14 cellular contexts compared by ENCODE assay signal in genomic region chr16:79592150-79592549, GRCh38. TPM values are rescaled to one million over a fixed set of nuclear protein-coding genes. Genes with fewer than 3 reads are reported as not detected.
DNase-seq lines count a peak whose midpoint lies in the region; ATAC-seq and TF ChIP-seq lines count a peak whose summit lies in the region.
"Had no signal": no experiment of that assay in that cellular context is flagged by ENCODE, and none has a peak within 500 bp of the region (broad histone marks: within the 10 kb centered on the region; RNA-seq: fewer than 3 reads in every experiment).

No MANE protein-coding gene starts in this region.

- no peaks in the 10 kb centered on the region for H3K4me1 ChIP-seq in right cardiac atrium (ENCODE audit: control insufficient read depth, insufficient read depth, low read length)
- no peaks in the 10 kb centered on the region for H3K4me1 ChIP-seq in rectal smooth muscle tissue (ENCODE audit: control insufficient read depth, insufficient read depth, low read length)
- no peaks in the 10 kb centered on the region for H3K4me1 ChIP-seq in PC-3 (ENCODE audit: insufficient read depth, low read length)

- H2AFZ ChIP-seq in PC-3 (ENCODE audit: low read length), result no peak overlapping the region

- 83% methylated on average over 6 of the region's 6 CpGs for WGBS in right cardiac atrium

- in situ Hi-C loops in brain microvascular endothelial cell (cut with HindIII; ENCODE audit: low pct_ligation_motif_present, low sequenced_read_pairs), result no loop called here

- CTCF ChIA-PET in PC-3 (lab: Charles Lee), result no interaction called here

- no peak for DNase-seq in right cardiac atrium
- DNase-seq in left cardiac atrium, result no peak
- peak; percentile 59 for DNase-seq in globus pallidus (ENCODE audit: low spot score)
- no peak for DNase-seq in PC-3
- no peak for DNase-seq in stimulated activated naive CD4-positive, alpha-beta T cell (lab: John Stamatoyannopoulos, UW)
- DNase-seq in brain microvascular endothelial cell, result no peak
- DNase-seq: amniotic stem cell; NCI-H1417 treated with DMSO at 0.1 percent for 48 hours; NCI-H345; stimulated activated naive CD4-positive, alpha-beta T cell treated with Interleukin-2 at 50 U/mL for 16 hours had no signal

- H3K9ac ChIP-seq in rectal smooth muscle tissue (ENCODE audit: low read length) (no peak overlapping the region), PC-3 (ENCODE audit: low read length) (no peak overlapping the region)

- H3K4me3 ChIP-seq in right cardiac atrium (ENCODE audit: low read length) (no peak overlapping the region), rectal smooth muscle tissue (ENCODE audit: low read length) (no peak overlapping the region), PC-3 (ENCODE audit: low read length) (no peak overlapping the region), brain microvascular endothelial cell (ENCODE audit: low read depth, low read length) (no peak overlapping the region)

- H3F3A ChIP-seq in PC-3 (ENCODE audit: low read length, unreplicated experiment), result no peaks in the 10 kb centered on the region

- no peaks in the 10 kb centered on the region for H4K20me1 ChIP-seq in PC-3 (ENCODE audit: low read length)

- H3K27ac ChIP-seq in right cardiac atrium (ENCODE audit: low read length) (peak overlapping the region; percentile 40), rectal smooth muscle tissue (ENCODE audit: low read depth, low read length) (peak overlapping the region; percentile 4), PC-3 (ENCODE audit: low read length) (no peak overlapping the region), brain microvascular endothelial cell (no peak overlapping the region)

- BruUV-seq in PC-3 (replicated peaks; lab: Mats Ljungman, UMichigan), result no TSS peak

- no peak overlapping the region for H3K4me2 ChIP-seq in PC-3 (ENCODE audit: low read length)

- H3K27me3 ChIP-seq in right cardiac atrium (ENCODE audit: control insufficient read depth, insufficient read depth) (no peaks in the 10 kb centered on the region), rectal smooth muscle tissue (ENCODE audit: control insufficient read depth, insufficient read depth, low read length) (no peaks in the 10 kb centered on the region), PC-3 (ENCODE audit: low read length) (peaks cover 48% of the 10 kb centered on the region), brain microvascular endothelial cell (replicated peaks) (peaks cover 2% of the 10 kb centered on the region)

- POLR2A ChIA-PET in PC-3 (lab: Charles Lee; ENCODE audit: unreplicated experiment), result no interaction called here

- ATAC-seq in right cardiac atrium, result no peak
- no peak for ATAC-seq in left cardiac atrium
- no peak for ATAC-seq in PC-3
- no peak for ATAC-seq in HG02759 (IDR thresholded peaks at IDR 0.05; ENCODE audit: unreplicated experiment)

- H3K36me3 ChIP-seq in rectal smooth muscle tissue (ENCODE audit: control insufficient read depth, insufficient read depth, low read length) (no peaks in the 10 kb centered on the region), PC-3 (ENCODE audit: low read depth, low read length) (no peaks in the 10 kb centered on the region), brain microvascular endothelial cell (replicated peaks) (no peaks in the 10 kb centered on the region)

- TF ChIP-seq CTCF in PC-3 (conservative IDR thresholded peaks at IDR 0.05; ENCODE audit: low read depth, low read length), result no peak
- TF ChIP-seq CTCF in brain microvascular endothelial cell (IDR thresholded peaks at IDR 0.05; ENCODE audit: low read depth, low read length, missing control alignments), result no peak

- H3K79me2 ChIP-seq in PC-3 (ENCODE audit: low read length), result no peaks in the 10 kb centered on the region

- H3K9me3 ChIP-seq in right cardiac atrium (ENCODE audit: control insufficient read depth, low read length) (no peaks in the 10 kb centered on the region), PC-3 (ENCODE audit: low read length) (no peaks in the 10 kb centered on the region)

- intact Hi-C loops in right cardiac atrium (cut with DNase I), result no loop called here
- intact Hi-C loops in left cardiac atrium (cut with DNase I), result loop anchor here in 1 of 2 donors (10.0 kb wide), 1 partner anchor 317 kb away; no protein-coding TSS in a partner anchor
- intact Hi-C loops in PC-3 (cut with micrococcal nuclease), result no loop called here

- H3K9me2 ChIP-seq in PC-3 (replicated peaks; ENCODE audit: low read length), result no peaks in the 10 kb centered on the region

RNA-seq across cellular contexts. Expression of gene MAF, which starts 8.4 kb away (rescaled TPM):
- 10 to 100 TPM; 17.1 to 26.6 (median 18.8) TPM for total RNA-seq in right cardiac atrium
- polyA plus RNA-seq in right cardiac atrium, result 4.3 TPM
- total RNA-seq in left cardiac atrium, result 10 to 100 TPM; 19.5 to 38.5 TPM
- not detected in 2 replicates for total RNA-seq in PC-3 (2014; rRNA removed)
- total RNA-seq: OCI-LY7 had no signal
- polyA plus RNA-seq: IgD-negative memory B cell had no signal

Comparison
In these comparisons a context has a peak if more than half of its experiments do, and no peak if none do; other contexts are left out.
1. H3K27ac ChIP-seq: peak in right cardiac atrium (single experiment) and rectal smooth muscle tissue (single experiment); none in PC-3 (single experiment) and brain microvascular endothelial cell (single experiment).
2. RNA of gene MAF, which starts 8.4 kb away (total RNA-seq): 19.5 to 38.5 TPM in left cardiac atrium and 17.1 to 26.6 TPM in right cardiac atrium; not detected in PC-3; every median in the first group is over 10 times any median in the second.